ENCODE assay signal across 8 cellular contexts in genomic region chr12:22544038-22544979, GRCh38. TPM values are rescaled to one million over a fixed set of nuclear protein-coding genes. Genes with fewer than 3 reads are reported as not detected.
DNase-seq lines count a peak whose midpoint lies in the region; ATAC-seq and TF ChIP-seq lines count a peak whose summit lies in the region.

A gene with protein sequence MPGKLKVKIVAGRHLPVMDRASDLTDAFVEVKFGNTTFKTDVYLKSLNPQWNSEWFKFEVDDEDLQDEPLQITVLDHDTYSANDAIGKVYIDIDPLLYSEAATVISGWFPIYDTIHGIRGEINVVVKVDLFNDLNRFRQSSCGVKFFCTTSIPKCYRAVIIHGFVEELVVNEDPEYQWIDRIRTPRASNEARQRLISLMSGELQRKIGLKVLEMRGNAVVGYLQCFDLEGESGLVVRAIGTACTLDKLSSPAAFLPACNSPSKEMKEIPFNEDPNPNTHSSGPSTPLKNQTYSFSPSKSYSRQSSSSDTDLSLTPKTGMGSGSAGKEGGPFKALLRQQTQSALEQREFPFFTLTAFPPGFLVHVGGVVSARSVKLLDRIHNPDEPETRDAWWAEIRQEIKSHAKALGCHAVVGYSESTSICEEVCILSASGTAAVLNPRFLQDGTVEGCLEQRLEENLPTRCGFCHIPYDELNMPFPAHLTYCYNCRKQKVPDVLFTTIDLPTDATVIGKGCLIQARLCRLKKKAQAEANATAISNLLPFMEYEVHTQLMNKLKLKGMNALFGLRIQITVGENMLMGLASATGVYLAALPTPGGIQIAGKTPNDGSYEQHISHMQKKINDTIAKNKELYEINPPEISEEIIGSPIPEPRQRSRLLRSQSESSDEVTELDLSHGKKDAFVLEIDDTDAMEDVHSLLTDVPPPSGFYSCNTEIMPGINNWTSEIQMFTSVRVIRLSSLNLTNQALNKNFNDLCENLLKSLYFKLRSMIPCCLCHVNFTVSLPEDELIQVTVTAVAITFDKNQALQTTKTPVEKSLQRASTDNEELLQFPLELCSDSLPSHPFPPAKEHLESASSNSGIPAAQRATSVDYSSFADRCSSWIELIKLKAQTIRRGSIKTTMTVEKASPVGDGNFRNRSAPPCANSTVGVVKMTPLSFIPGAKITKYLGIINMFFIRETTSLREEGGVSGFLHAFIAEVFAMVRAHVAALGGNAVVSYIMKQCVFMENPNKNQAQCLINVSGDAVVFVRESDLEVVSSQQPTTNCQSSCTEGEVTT (minus strand): TSS chr12:22544542. CDS start chr12:22544150, 392 bp downstream.

- intact Hi-C loops in dendritic cell treated with granulocyte-macrophage colony-stimulating factor and Interleukin-4, amounts not matched to agents 40 ng/mL and 50 ng/mL, for 4 days (cut with micrococcal nuclease) = loop anchor here (1.0 kb wide), 1 partner anchor 82 kb away; no protein-coding TSS in a partner anchor
- intact Hi-C loops in left lung (cut with DNase I) = no loop called here

- no peaks in the 10 kb centered on the region for H3K27me3 ChIP-seq in left lung

- peak within 1 kb of the TSS; percentile 81 for H3K4me3 Mint-ChIP-seq in dendritic cell treated with granulocyte-macrophage colony-stimulating factor and Interleukin-4, amounts not matched to agents 40 ng/mL and 50 ng/mL, for 4 days

- H3K36me3 Mint-ChIP-seq in dendritic cell treated with granulocyte-macrophage colony-stimulating factor and Interleukin-4, amounts not matched to agents 40 ng/mL and 50 ng/mL, for 4 days (ENCODE audit: low read depth) = peaks cover 23% of the 10 kb centered on the region

- peaks cover 1% of the 10 kb centered on the region for H3K9me3 Mint-ChIP-seq in dendritic cell treated with granulocyte-macrophage colony-stimulating factor and Interleukin-4, amounts not matched to agents 40 ng/mL and 50 ng/mL, for 4 days

- no peaks in the 10 kb centered on the region for H3K9me3 ChIP-seq in left lung

- ATAC-seq in HG03460 (IDR thresholded peaks at IDR 0.05; ENCODE audit: unreplicated experiment) = peak; percentile 71
- peak; percentile 93 for ATAC-seq in left lung

- peaks cover 13 to 53% of the 10 kb centered on the region in 2 donors for H3K4me1 ChIP-seq in left lung

- H3K36me3 ChIP-seq in left lung = no peaks in the 10 kb centered on the region

- H3K4me1 Mint-ChIP-seq in dendritic cell treated with granulocyte-macrophage colony-stimulating factor and Interleukin-4, amounts not matched to agents 40 ng/mL and 50 ng/mL, for 4 days (ENCODE audit: low read depth) = peaks cover 59% of the 10 kb centered on the region

- DNase-seq in C1 segment of cervical spinal cord (lab: John Stamatoyannopoulos, UW) (peak; percentile 61 to 99 (median 96)), GM19240 (ENCODE audit: insufficient read length, low spot score) (peak; percentile 57), NCI-H524 treated with DMSO at 0.1 percent for 48 hours (lab: John Stamatoyannopoulos, UW) (peak; percentile 69), left lung (peak; percentile 96 to 97)
- DNase-seq in activated CD4-positive, alpha-beta T cell treated with anti-CD3 and anti-CD28 coated beads, Interleukin-2, amount 50 U/mL, for 1 hour = peak; percentile 96
- DNase-seq in stimulated activated CD4-positive, alpha-beta T cell treated with anti-CD3 and anti-CD28 coated beads, Interleukin-2, amount 100 ng/mL, for 48 hours = peak; percentile 91 to 92

- H3K27me3 Mint-ChIP-seq in dendritic cell treated with granulocyte-macrophage colony-stimulating factor and Interleukin-4, amounts not matched to agents 40 ng/mL and 50 ng/mL, for 4 days = no peaks in the 10 kb centered on the region

- peak within 1 kb of the TSS; percentile 97 for H3K27ac Mint-ChIP-seq in dendritic cell treated with granulocyte-macrophage colony-stimulating factor and Interleukin-4, amounts not matched to agents 40 ng/mL and 50 ng/mL, for 4 days

- H3K4me3 ChIP-seq in left lung = peak within 1 kb of the TSS; percentile 75 to 82

- TF ChIP-seq CTCF in left lung (IDR thresholded peaks at IDR 0.05) = peak in 1 of 2 donors; percentile 11

- peak within 1 kb of the TSS; percentile 97 to 98 for H3K27ac ChIP-seq in left lung

RNA-seq across cellular contexts. Expression of the gene that starts here (rescaled TPM):
- 10 to 100 TPM; 34.4 to 39.4 TPM for total RNA-seq in left lung

Comparison
In these comparisons a context has a peak if more than half of its experiments do, and no peak if none do; other contexts are left out.
1. Peak in every context shown above with its lines: DNase-seq, ATAC-seq, H3K4me3 ChIP-seq and H3K27ac ChIP-seq.